ENCODE assay signal across 24 cellular contexts in genomic region chr5:177439518-177440053, GRCh38. TPM values are rescaled to one million over a fixed set of nuclear protein-coding genes. Genes with fewer than 3 reads are reported as not detected.
DNase-seq lines count a peak whose midpoint lies in the region; ATAC-seq and TF ChIP-seq lines count a peak whose summit lies in the region.
"Had no signal": no experiment of that assay in that cellular context is flagged by ENCODE, and none has a peak within 500 bp of the region (broad histone marks: within the 10 kb centered on the region; RNA-seq: fewer than 3 reads in every experiment).

No MANE protein-coding gene starts in this region.

- H3K4me3 Mint-ChIP-seq in activated T-cell treated with anti-CD3 and anti-CD28 coated beads, Interleukin-2, amount 50 U/mL, for 24 hours = no peak overlapping the region
- H3K4me3 Mint-ChIP-seq in activated naive CD8-positive, alpha-beta T cell treated with anti-CD3 and anti-CD28 coated beads for 36 hours = no peak overlapping the region
- H3K4me3 Mint-ChIP-seq in nephron progenitor cell (no peak overlapping the region), mesothelial cell of epicardium (no peak overlapping the region)
- H3K4me3 Mint-ChIP-seq: nephron had no signal

- no peaks in the 10 kb centered on the region for H3K27me3 Mint-ChIP-seq in activated T-cell treated with anti-CD3 and anti-CD28 coated beads, Interleukin-2, amount 50 U/mL, for 24 hours
- no peaks in the 10 kb centered on the region for H3K27me3 Mint-ChIP-seq in activated naive CD8-positive, alpha-beta T cell treated with anti-CD3 and anti-CD28 coated beads for 36 hours
- H3K27me3 Mint-ChIP-seq in nephron progenitor cell (ENCODE audit: low read depth, poor library complexity) (no peaks in the 10 kb centered on the region), mesothelial cell of epicardium (ENCODE audit: low read depth) (peaks cover 2% of the 10 kb centered on the region)

- DNase-seq in activated T-cell treated with anti-CD3 and anti-CD28 coated beads, Interleukin-2, amount 50 U/mL, for 24 hours = no peak
- no peak for DNase-seq in activated T-cell treated with anti-CD3 and anti-CD28 coated beads, Interleukin-2, amount 50 U/mL, for 48 hours
- no peak for DNase-seq in activated naive CD8-positive, alpha-beta T cell treated with anti-CD3 and anti-CD28 coated beads for 36 hours
- DNase-seq in nephron progenitor cell (no peak), mesothelial cell of epicardium (ENCODE audit: low spot score in 2 of 2, unreplicated experiment in 2 of 2) (no peak), CD1c-positive myeloid dendritic cell (ENCODE audit: extremely low spot score) (no peak)
- DNase-seq: AML-193, Caco-2, DMS79 treated with DMSO at 0.1 percent for 48 hours, hypothalamus, left ventricle myocardium superior, NCI-H1694 treated with DMSO at 0.1 percent for 48 hours, NCI-H2171 treated with DMSO at 0.1 percent for 48 hours, NCI-H524 treated with DMSO at 0.1 percent for 48 hours, Peyer's patch had no signal

- no peak overlapping the region for H3K4me3 ChIP-seq in HEK293 (ENCODE audit: low read depth, low read length)
- H3K4me3 ChIP-seq: coronary artery, gastroesophageal sphincter, Peyer's patch, upper lobe of right lung had no signal

- no peaks in the 10 kb centered on the region for H3K9me3 ChIP-seq in HEK293 (ENCODE audit: control insufficient read depth, insufficient read depth, low read depth, low read length)
- H3K9me3 ChIP-seq: Caco-2, gastroesophageal sphincter, Peyer's patch, upper lobe of right lung had no signal

- peaks cover 91% of the 10 kb centered on the region for H3K36me3 Mint-ChIP-seq in activated T-cell treated with anti-CD3 and anti-CD28 coated beads, Interleukin-2, amount 50 U/mL, for 24 hours (ENCODE audit: low read depth)
- peaks cover 44% of the 10 kb centered on the region for H3K36me3 Mint-ChIP-seq in activated naive CD8-positive, alpha-beta T cell treated with anti-CD3 and anti-CD28 coated beads for 36 hours
- H3K36me3 Mint-ChIP-seq in nephron progenitor cell (ENCODE audit: low read depth) (peaks cover 35% of the 10 kb centered on the region), mesothelial cell of epicardium (peaks cover 20% of the 10 kb centered on the region)

- H3K27ac Mint-ChIP-seq in activated T-cell treated with anti-CD3 and anti-CD28 coated beads, Interleukin-2, amount 50 U/mL, for 24 hours = peak overlapping the region; percentile 88
- peak overlapping the region; percentile 74 for H3K27ac Mint-ChIP-seq in activated naive CD8-positive, alpha-beta T cell treated with anti-CD3 and anti-CD28 coated beads for 36 hours
- peak overlapping the region; percentile 75 for H3K27ac Mint-ChIP-seq in nephron progenitor cell
- no peak overlapping the region for H3K27ac Mint-ChIP-seq in mesothelial cell of epicardium
- H3K27ac Mint-ChIP-seq: nephron had no signal

- CTCF ChIA-PET in HEK293 (lab: Yijun Ruan, JAX) = interaction anchor here (0.6 to 3.8 kb wide), 5 partner anchors 16 to 62 kb away, joined by 3 to 15 read pairs (median 6); no protein-coding TSS in a partner anchor

- H3K9me3 Mint-ChIP-seq in activated T-cell treated with anti-CD3 and anti-CD28 coated beads, Interleukin-2, amount 50 U/mL, for 24 hours = no peaks in the 10 kb centered on the region
- no peaks in the 10 kb centered on the region for H3K9me3 Mint-ChIP-seq in activated naive CD8-positive, alpha-beta T cell treated with anti-CD3 and anti-CD28 coated beads for 36 hours
- H3K9me3 Mint-ChIP-seq in nephron progenitor cell = peaks cover 6% of the 10 kb centered on the region
- H3K9me3 Mint-ChIP-seq in mesothelial cell of epicardium = no peaks in the 10 kb centered on the region
- H3K9me3 Mint-ChIP-seq: nephron had no signal

- no peak overlapping the region for H3K27ac ChIP-seq in HEK293 (ENCODE audit: extremely low read depth, low read depth, low read length)
- H3K27ac ChIP-seq: coronary artery, gastroesophageal sphincter, Peyer's patch, upper lobe of right lung had no signal

- TF ChIP-seq CTCF in HEK293 (tag by site-specific recombination; IDR thresholded peaks at IDR 0.05) = no peak
- TF ChIP-seq CTCF in nephron progenitor cell (IDR thresholded peaks at IDR 0.05) = no peak
- TF ChIP-seq CTCF in mesothelial cell of epicardium (IDR thresholded peaks at IDR 0.05; ENCODE audit: unreplicated experiment) = no peak

- POLR2A ChIA-PET in HEK293 (lab: Yijun Ruan, JAX) = interaction anchor here (1.3 to 4.1 kb wide), 2 partner anchors 12 to 13 kb away, joined by 6 to 35 read pairs; partner anchors contain the start of gene GRK6

- no peak for ATAC-seq in GM21367 (IDR thresholded peaks at IDR 0.05; ENCODE audit: unreplicated experiment)
- ATAC-seq: gastroesophageal sphincter, left ventricle myocardium superior, upper lobe of right lung had no signal

- H3K36me3 ChIP-seq in HEK293 (ENCODE audit: control insufficient read depth in 2 of 2, insufficient read depth in 1 of 2, low read length in 2 of 2) = peaks cover 17 to 75% of the 10 kb centered on the region in 2 experiments

- peaks cover 81% of the 10 kb centered on the region for H3K4me1 Mint-ChIP-seq in activated T-cell treated with anti-CD3 and anti-CD28 coated beads, Interleukin-2, amount 50 U/mL, for 24 hours (ENCODE audit: low read depth)
- peaks cover 50% of the 10 kb centered on the region for H3K4me1 Mint-ChIP-seq in activated naive CD8-positive, alpha-beta T cell treated with anti-CD3 and anti-CD28 coated beads for 36 hours
- H3K4me1 Mint-ChIP-seq in nephron progenitor cell = peaks cover 10% of the 10 kb centered on the region
- H3K4me1 Mint-ChIP-seq in mesothelial cell of epicardium = peaks cover 3% of the 10 kb centered on the region

- no peaks in the 10 kb centered on the region for H3K4me1 ChIP-seq in HEK293 (ENCODE audit: control insufficient read depth, insufficient read depth, low read length)
- H3K4me1 ChIP-seq: gastroesophageal sphincter, Peyer's patch, upper lobe of right lung had no signal

TF ChIP-seq in HEK293, 187 proteins besides CTCF, POLR2A, EP300 and RAD21 (continues in another document):
- no peak for TF ChIP-seq TSHZ1 (tag by site-specific recombination; IDR thresholded peaks at IDR 0.05; ENCODE audit: borderline replicate concordance)
- no peak for TF ChIP-seq PRDM1 (tag by site-specific recombination; IDR thresholded peaks at IDR 0.05)
- TF ChIP-seq ZNF76 (tag by site-specific recombination; IDR thresholded peaks at IDR 0.05; ENCODE audit: borderline replicate concordance, low read depth) = no peak
- TF ChIP-seq ZNF280D (tag by site-specific recombination; IDR thresholded peaks at IDR 0.05) = peak; percentile 91

RNA-seq across cellular contexts. Expression of gene PRR7, which starts 7.0 kb away (rescaled TPM):
- total RNA-seq in activated naive CD8-positive, alpha-beta T cell treated with anti-CD3 and anti-CD28 coated beads for 36 hours = 10 to 100 TPM; 21.5 to 21.8 TPM
- total RNA-seq in mesothelial cell of epicardium = 5.3 to 5.9 TPM (median 5.7 TPM) in 3 replicates

RNA-seq across cellular contexts. Expression of gene GRK6, which starts 13.1 kb away (rescaled TPM):
- total RNA-seq in activated naive CD8-positive, alpha-beta T cell treated with anti-CD3 and anti-CD28 coated beads for 36 hours = 100 to 1,000 TPM; 113 to 115 TPM
- 44.9 to 48.2 TPM (median 45.3 TPM) in 3 replicates for total RNA-seq in mesothelial cell of epicardium

RNA-seq across cellular contexts. Expression of gene F12, which starts 30.2 kb away (rescaled TPM):
- total RNA-seq in activated naive CD8-positive, alpha-beta T cell treated with anti-CD3 and anti-CD28 coated beads for 36 hours = 1 to 10 TPM; 5.6 TPM
- 2.1 to 2.7 TPM (median 2.3 TPM) in 3 replicates for total RNA-seq in mesothelial cell of epicardium
- total RNA-seq: left ventricle myocardium superior had no signal

RNA-seq across cellular contexts. Expression of gene DBN1, which starts 33.8 kb away (rescaled TPM):
- total RNA-seq in activated naive CD8-positive, alpha-beta T cell treated with anti-CD3 and anti-CD28 coated beads for 36 hours = 100 to 1,000 TPM; 100 to 106 TPM
- 365 to 369 TPM (median 367 TPM) in 3 replicates for total RNA-seq in mesothelial cell of epicardium

RNA-seq across cellular contexts. Expression of gene PFN3, which starts 39.1 kb away (rescaled TPM):
- total RNA-seq in activated naive CD8-positive, alpha-beta T cell treated with anti-CD3 and anti-CD28 coated beads for 36 hours = not detected
- not detected in 3 replicates for total RNA-seq in mesothelial cell of epicardium
- total RNA-seq: A172; activated CD8-positive, alpha-beta memory T cell treated with anti-CD3 and anti-CD28 coated beads for 36 hours; Caco-2; gastroesophageal sphincter; left ventricle myocardium superior; Peyer's patch; posterior vena cava; upper lobe of right lung had no signal
